ENCODE assay signal across 1 cellular context in genomic region chr12:84793558-84794367, GRCh38.
A peak's percentile ranks its signal among the peaks of the same experiment; 100 is the strongest.
TF ChIP-seq lines count a peak whose summit lies in the region.

No MANE protein-coding gene starts in this region.

TF ChIP-seq in SK-N-SH, 30 proteins besides CTCF, POLR2A, EP300 and RAD21 (continued from another document):
- TF ChIP-seq NFIC (IDR thresholded peaks at IDR 0.05; ENCODE audit: borderline replicate concordance) (peak; percentile 78; the same call in 1 of the 2 replicates), TAF1 (IDR thresholded peaks at IDR 0.05; ENCODE audit: borderline replicate concordance, low read depth, low read length) (no peak), PBX3 (IDR thresholded peaks at IDR 0.05) (peak; percentile 80), ELF1 (IDR thresholded peaks at IDR 0.05) (no peak), CHD2 (IDR thresholded peaks at IDR 0.05; ENCODE audit: low read length, partially characterized antibody) (no peak), RXRA (IDR thresholded peaks at IDR 0.05; ENCODE audit: borderline replicate concordance, low read depth) (peak; percentile 75; the same call in 1 of the 2 replicates), MXI1 (IDR thresholded peaks at IDR 0.05; ENCODE audit: low read depth, low read length) (no peak), USF1 (IDR thresholded peaks at IDR 0.05; ENCODE audit: borderline replicate concordance, low read depth) (no peak; the same call in 1 of the 2 replicates), FOXM1 (IDR thresholded peaks at IDR 0.05; ENCODE audit: low read depth) (peak; percentile 53; the same call in 1 of the 2 replicates), FOSL2 (IDR thresholded peaks at IDR 0.05; ENCODE audit: borderline replicate concordance, low read depth) (peak; percentile 91), JUND (IDR thresholded peaks at IDR 0.05) (peak; percentile 94), YY1 (IDR thresholded peaks at IDR 0.05; ENCODE audit: low read depth) (no peak), EZH2phosphoT487 (IDR thresholded peaks at IDR 0.05; ENCODE audit: borderline replicate concordance, low read depth) (no peak), SIN3A (IDR thresholded peaks at IDR 0.05; ENCODE audit: borderline replicate concordance, low read depth, low read length) (no peak), GATA2 (CRISPR knock-in tag; IDR thresholded peaks at IDR 0.05) (no peak), NRF1 (IDR thresholded peaks at IDR 0.05; ENCODE audit: low read depth, low read length) (no peak), FOXJ3 (CRISPR knock-in tag; IDR thresholded peaks at IDR 0.05) (no peak)
- TF ChIP-seq, protein P1, sequence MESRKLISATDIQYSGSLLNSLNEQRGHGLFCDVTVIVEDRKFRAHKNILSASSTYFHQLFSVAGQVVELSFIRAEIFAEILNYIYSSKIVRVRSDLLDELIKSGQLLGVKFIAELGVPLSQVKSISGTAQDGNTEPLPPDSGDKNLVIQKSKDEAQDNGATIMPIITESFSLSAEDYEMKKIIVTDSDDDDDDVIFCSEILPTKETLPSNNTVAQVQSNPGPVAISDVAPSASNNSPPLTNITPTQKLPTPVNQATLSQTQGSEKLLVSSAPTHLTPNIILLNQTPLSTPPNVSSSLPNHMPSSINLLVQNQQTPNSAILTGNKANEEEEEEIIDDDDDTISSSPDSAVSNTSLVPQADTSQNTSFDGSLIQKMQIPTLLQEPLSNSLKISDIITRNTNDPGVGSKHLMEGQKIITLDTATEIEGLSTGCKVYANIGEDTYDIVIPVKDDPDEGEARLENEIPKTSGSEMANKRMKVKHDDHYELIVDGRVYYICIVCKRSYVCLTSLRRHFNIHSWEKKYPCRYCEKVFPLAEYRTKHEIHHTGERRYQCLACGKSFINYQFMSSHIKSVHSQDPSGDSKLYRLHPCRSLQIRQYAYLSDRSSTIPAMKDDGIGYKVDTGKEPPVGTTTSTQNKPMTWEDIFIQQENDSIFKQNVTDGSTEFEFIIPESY (IDR thresholded peaks at IDR 0.05; ENCODE audit: borderline replicate concordance, low read depth), result no peak
- TF ChIP-seq, protein P2, sequence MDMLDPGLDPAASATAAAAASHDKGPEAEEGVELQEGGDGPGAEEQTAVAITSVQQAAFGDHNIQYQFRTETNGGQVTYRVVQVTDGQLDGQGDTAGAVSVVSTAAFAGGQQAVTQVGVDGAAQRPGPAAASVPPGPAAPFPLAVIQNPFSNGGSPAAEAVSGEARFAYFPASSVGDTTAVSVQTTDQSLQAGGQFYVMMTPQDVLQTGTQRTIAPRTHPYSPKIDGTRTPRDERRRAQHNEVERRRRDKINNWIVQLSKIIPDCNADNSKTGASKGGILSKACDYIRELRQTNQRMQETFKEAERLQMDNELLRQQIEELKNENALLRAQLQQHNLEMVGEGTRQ (IDR thresholded peaks at IDR 0.05; ENCODE audit: borderline replicate concordance, low read depth, low read length), result no peak
